ENCODE assay signal across 30 cellular contexts in genomic region chr1:209512821-209513220, GRCh38.
"Had no signal": no experiment of that assay in that cellular context is flagged by ENCODE, and none has a peak within 500 bp of the region (broad histone marks: within the 10 kb centered on the region; RNA-seq: fewer than 3 reads in every experiment).

No MANE protein-coding gene starts in this region.

- DNase-seq: activated CD4-positive, alpha-beta T cell treated with anti-CD3 and anti-CD28 coated beads for 48 hours; activated CD4-positive, alpha-beta T cell treated with anti-CD3 and anti-CD28 coated beads, Interleukin-2, amount 50 U/mL, for 48 hours; activated CD8-positive, alpha-beta memory T cell treated with anti-CD3 and anti-CD28 coated beads for 24 hours; activated effector memory CD4-positive, alpha-beta T cell treated with Interleukin-2 at 50 U/mL for 16 hours; activated naive CD4-positive, alpha-beta T cell treated with Interleukin-2 at 50 U/mL for 16 hours; adrenal gland; aorta; body of pancreas; cortex of kidney; effector memory CD8-positive, alpha-beta T cell; heart left ventricle; hypothalamus; immature natural killer cell; kidney; left colon; naive B cell; psoas muscle; sigmoid colon; stimulated activated CD4-positive, alpha-beta T cell treated with anti-CD3 and anti-CD28 coated beads, Interleukin-4, amount 100 ng/mL, for 24 hours; stimulated activated naive CD8-positive, alpha-beta T cell treated with anti-CD3 and anti-CD28 coated beads, Interleukin-15, amount 100 ng/mL, for 72 hours; substantia nigra; uterus had no signal

- H3K4me1 ChIP-seq: adrenal gland, body of pancreas, heart left ventricle, parathyroid adenoma, psoas muscle, sigmoid colon, uterus had no signal

- H3K27ac Mint-ChIP-seq: activated naive CD8-positive, alpha-beta T cell; effector memory CD8-positive, alpha-beta T cell; immature natural killer cell; mesothelial cell of epicardium; naive B cell; stimulated activated effector memory CD8-positive, alpha-beta T cell treated with anti-CD3 and anti-CD28 coated beads, Interleukin-12 subunit alpha, Interleukin-12 subunit beta, amount 100 ng/mL, for 72 hours; stimulated activated naive CD8-positive, alpha-beta T cell treated with anti-CD3 and anti-CD28 coated beads, Interleukin-15, amount 100 ng/mL, for 72 hours; type B pancreatic cell had no signal

- H3K27me3 ChIP-seq: adrenal gland, body of pancreas, cardiac muscle cell, sigmoid colon, uterus had no signal

- H3K36me3 Mint-ChIP-seq: activated naive CD8-positive, alpha-beta T cell; mesothelial cell of epicardium; naive B cell; stimulated activated effector memory CD8-positive, alpha-beta T cell treated with anti-CD3 and anti-CD28 coated beads, Interleukin-12 subunit alpha, Interleukin-12 subunit beta, amount 100 ng/mL, for 72 hours; type B pancreatic cell had no signal

- H3K4me1 Mint-ChIP-seq: immature natural killer cell; mesothelial cell of epicardium; naive B cell; stimulated activated effector memory CD8-positive, alpha-beta T cell treated with anti-CD3 and anti-CD28 coated beads, Interleukin-12 subunit alpha, Interleukin-12 subunit beta, amount 100 ng/mL, for 72 hours; stimulated activated naive CD8-positive, alpha-beta T cell treated with anti-CD3 and anti-CD28 coated beads, Interleukin-15, amount 100 ng/mL, for 72 hours had no signal

- H3K27ac ChIP-seq: adrenal gland, body of pancreas, cardiac muscle cell, foreskin keratinocyte, heart left ventricle, parathyroid adenoma, psoas muscle, sigmoid colon, uterus, VCaP had no signal

- H3K9me3 ChIP-seq: adrenal gland, body of pancreas, psoas muscle, sigmoid colon, uterus had no signal

- H3K9me3 Mint-ChIP-seq: stimulated activated effector memory CD8-positive, alpha-beta T cell treated with anti-CD3 and anti-CD28 coated beads, Interleukin-12 subunit alpha, Interleukin-12 subunit beta, amount 100 ng/mL, for 72 hours; stimulated activated naive CD8-positive, alpha-beta T cell treated with anti-CD3 and anti-CD28 coated beads, Interleukin-15, amount 100 ng/mL, for 72 hours; type B pancreatic cell had no signal

- H2AFZ ChIP-seq: parathyroid adenoma had no signal

- ATAC-seq: body of pancreas; effector memory CD8-positive, alpha-beta T cell; heart left ventricle; left colon; psoas muscle had no signal

- H3K79me2 ChIP-seq: parathyroid adenoma had no signal

- H3K4me3 ChIP-seq: adrenal gland, body of pancreas, cardiac muscle cell, heart left ventricle, psoas muscle, sigmoid colon, uterus had no signal

- H3K4me3 Mint-ChIP-seq: activated naive CD8-positive, alpha-beta T cell; effector memory CD8-positive, alpha-beta T cell; immature natural killer cell; mesothelial cell of epicardium; naive B cell; stimulated activated effector memory CD8-positive, alpha-beta T cell treated with anti-CD3 and anti-CD28 coated beads, Interleukin-12 subunit alpha, Interleukin-12 subunit beta, amount 100 ng/mL, for 72 hours; stimulated activated naive CD8-positive, alpha-beta T cell treated with anti-CD3 and anti-CD28 coated beads, Interleukin-15, amount 100 ng/mL, for 72 hours; type B pancreatic cell had no signal

- H3K36me3 ChIP-seq: adrenal gland, cardiac muscle cell, heart left ventricle, sigmoid colon, uterus had no signal
